ENCODE assay signal across 1 cellular context in the genomic region with DNA sequence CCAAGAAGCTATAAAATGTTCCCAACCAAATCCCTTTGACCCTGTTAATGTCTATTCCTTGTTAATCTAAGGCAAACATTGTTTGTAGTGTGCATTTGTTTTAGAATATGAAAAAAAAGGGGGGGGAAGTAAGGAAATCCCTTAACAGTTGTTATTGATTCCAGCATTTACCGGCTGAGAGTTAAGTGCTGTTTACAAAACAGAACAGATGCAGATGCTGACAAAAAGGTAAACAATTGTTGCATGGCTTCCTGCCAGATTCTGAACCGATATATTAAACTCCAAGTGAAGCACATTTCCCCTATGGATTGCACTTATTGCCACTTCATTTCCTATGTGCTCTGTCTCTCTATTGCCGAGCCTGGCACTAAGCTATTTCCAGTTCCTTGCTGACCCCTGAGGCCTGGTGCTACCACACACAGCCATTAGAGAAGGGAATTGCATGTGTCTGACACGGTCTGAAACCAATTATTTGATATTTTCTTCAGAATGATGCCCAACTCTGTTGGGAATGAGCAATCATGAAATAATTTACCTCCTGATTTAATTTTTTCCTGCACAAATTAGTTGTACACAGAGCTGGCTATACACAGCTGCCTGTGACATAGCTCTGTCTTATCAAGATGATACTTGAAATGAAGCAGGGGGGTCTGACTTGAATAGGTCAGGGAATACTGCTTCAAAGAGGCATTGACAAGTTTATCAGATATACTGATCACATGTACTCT.
A peak's percentile ranks its signal among the peaks of the same experiment; 100 is the strongest.
TF ChIP-seq lines count a peak whose summit lies in the region.

No MANE protein-coding gene starts in this region.

TF ChIP-seq in SK-N-SH, 30 proteins besides CTCF, POLR2A, EP300 and RAD21 (continued from another document):
- TF ChIP-seq GABPA (IDR thresholded peaks at IDR 0.05; ENCODE audit: low read depth) (no peak), FOXM1 (IDR thresholded peaks at IDR 0.05; ENCODE audit: low read depth) (no peak), SMC3 (IDR thresholded peaks at IDR 0.05; ENCODE audit: low read depth, low read length) (no peak; the same call in 1 of the 2 replicates), RFX5 (IDR thresholded peaks at IDR 0.05; ENCODE audit: low read length) (no peak), RCOR1 (IDR thresholded peaks at IDR 0.05; ENCODE audit: low read length) (peak; percentile 95), TAF1 (IDR thresholded peaks at IDR 0.05; ENCODE audit: borderline replicate concordance, low read depth, low read length) (no peak), RXRA (IDR thresholded peaks at IDR 0.05; ENCODE audit: borderline replicate concordance, low read depth) (no peak), USF1 (IDR thresholded peaks at IDR 0.05; ENCODE audit: borderline replicate concordance, low read depth) (no peak), NRF1 (IDR thresholded peaks at IDR 0.05; ENCODE audit: low read depth, low read length) (no peak), MXI1 (IDR thresholded peaks at IDR 0.05; ENCODE audit: low read depth, low read length) (peak; percentile 77), JUND (IDR thresholded peaks at IDR 0.05) (peak; percentile 43; the same call in 1 of the 2 replicates), TCF12 (IDR thresholded peaks at IDR 0.05) (peak; percentile 84)
- TF ChIP-seq, protein P1, sequence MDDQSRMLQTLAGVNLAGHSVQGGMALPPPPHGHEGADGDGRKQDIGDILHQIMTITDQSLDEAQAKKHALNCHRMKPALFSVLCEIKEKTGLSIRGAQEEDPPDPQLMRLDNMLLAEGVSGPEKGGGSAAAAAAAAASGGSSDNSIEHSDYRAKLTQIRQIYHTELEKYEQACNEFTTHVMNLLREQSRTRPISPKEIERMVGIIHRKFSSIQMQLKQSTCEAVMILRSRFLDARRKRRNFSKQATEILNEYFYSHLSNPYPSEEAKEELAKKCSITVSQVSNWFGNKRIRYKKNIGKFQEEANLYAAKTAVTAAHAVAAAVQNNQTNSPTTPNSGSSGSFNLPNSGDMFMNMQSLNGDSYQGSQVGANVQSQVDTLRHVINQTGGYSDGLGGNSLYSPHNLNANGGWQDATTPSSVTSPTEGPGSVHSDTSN (IDR thresholded peaks at IDR 0.05) = peak; percentile 66
- TF ChIP-seq, protein P2, sequence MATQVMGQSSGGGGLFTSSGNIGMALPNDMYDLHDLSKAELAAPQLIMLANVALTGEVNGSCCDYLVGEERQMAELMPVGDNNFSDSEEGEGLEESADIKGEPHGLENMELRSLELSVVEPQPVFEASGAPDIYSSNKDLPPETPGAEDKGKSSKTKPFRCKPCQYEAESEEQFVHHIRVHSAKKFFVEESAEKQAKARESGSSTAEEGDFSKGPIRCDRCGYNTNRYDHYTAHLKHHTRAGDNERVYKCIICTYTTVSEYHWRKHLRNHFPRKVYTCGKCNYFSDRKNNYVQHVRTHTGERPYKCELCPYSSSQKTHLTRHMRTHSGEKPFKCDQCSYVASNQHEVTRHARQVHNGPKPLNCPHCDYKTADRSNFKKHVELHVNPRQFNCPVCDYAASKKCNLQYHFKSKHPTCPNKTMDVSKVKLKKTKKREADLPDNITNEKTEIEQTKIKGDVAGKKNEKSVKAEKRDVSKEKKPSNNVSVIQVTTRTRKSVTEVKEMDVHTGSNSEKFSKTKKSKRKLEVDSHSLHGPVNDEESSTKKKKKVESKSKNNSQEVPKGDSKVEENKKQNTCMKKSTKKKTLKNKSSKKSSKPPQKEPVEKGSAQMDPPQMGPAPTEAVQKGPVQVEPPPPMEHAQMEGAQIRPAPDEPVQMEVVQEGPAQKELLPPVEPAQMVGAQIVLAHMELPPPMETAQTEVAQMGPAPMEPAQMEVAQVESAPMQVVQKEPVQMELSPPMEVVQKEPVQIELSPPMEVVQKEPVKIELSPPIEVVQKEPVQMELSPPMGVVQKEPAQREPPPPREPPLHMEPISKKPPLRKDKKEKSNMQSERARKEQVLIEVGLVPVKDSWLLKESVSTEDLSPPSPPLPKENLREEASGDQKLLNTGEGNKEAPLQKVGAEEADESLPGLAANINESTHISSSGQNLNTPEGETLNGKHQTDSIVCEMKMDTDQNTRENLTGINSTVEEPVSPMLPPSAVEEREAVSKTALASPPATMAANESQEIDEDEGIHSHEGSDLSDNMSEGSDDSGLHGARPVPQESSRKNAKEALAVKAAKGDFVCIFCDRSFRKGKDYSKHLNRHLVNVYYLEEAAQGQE (IDR thresholded peaks at IDR 0.05; ENCODE audit: low read depth, low read length) = no peak
